ENCODE assay signal across 12 cellular contexts in genomic region chr14:42523656-42524055, GRCh38.
DNase-seq lines count a peak whose midpoint lies in the region; ATAC-seq and TF ChIP-seq lines count a peak whose summit lies in the region.
"Had no signal": no experiment of that assay in that cellular context is flagged by ENCODE, and none has a peak within 500 bp of the region (broad histone marks: within the 10 kb centered on the region; RNA-seq: fewer than 3 reads in every experiment).

No MANE protein-coding gene starts in this region.

- no peak overlapping the region for H3K9ac ChIP-seq in endodermal cell (ENCODE audit: extremely low read depth, low read length, poor library complexity, severe bottlenecking)

- no peak overlapping the region for H3K4me3 ChIP-seq in endodermal cell (ENCODE audit: low read length)

- no peak overlapping the region for H3K4me3 Mint-ChIP-seq in endodermal cell

- H3K4me1 Mint-ChIP-seq in endodermal cell: no peaks in the 10 kb centered on the region

- H3K27me3 Mint-ChIP-seq in endodermal cell (ENCODE audit: insufficient read depth): no peaks in the 10 kb centered on the region

- ATAC-seq in activated CD4-positive, CD25-positive, alpha-beta regulatory T cell treated with anti-CD3 and anti-CD28 coated beads, Interleukin-2, amount 50 U/mL, for 24 hours: peak; percentile 4 to 36
- ATAC-seq in HG02981 (IDR thresholded peaks at IDR 0.05; ENCODE audit: unreplicated experiment): peak; percentile 66

- H3K27ac Mint-ChIP-seq in endodermal cell: no peak overlapping the region

- H3K36me3 Mint-ChIP-seq in endodermal cell (ENCODE audit: low read depth): no peaks in the 10 kb centered on the region

- no peaks in the 10 kb centered on the region for H3K4me1 ChIP-seq in endodermal cell (ENCODE audit: control insufficient read depth, insufficient read depth, low read length)

- no peaks in the 10 kb centered on the region for H3K36me3 ChIP-seq in endodermal cell (ENCODE audit: control insufficient read depth, insufficient read depth, low read length)

- no peaks in the 10 kb centered on the region for H3K9me3 Mint-ChIP-seq in endodermal cell

- DNase-seq in activated CD4-positive, CD25-positive, alpha-beta regulatory T cell treated with anti-CD3 and anti-CD28 coated beads, Interleukin-2, amount 50 U/mL, for 72 hours: no peak
- DNase-seq in NCI-H1694 treated with DMSO at 0.1 percent for 48 hours (lab: John Stamatoyannopoulos, UW) (peak; percentile 97), NCI-H526 treated with DMSO at 0.1 percent for 48 hours (lab: John Stamatoyannopoulos, UW) (no peak), cortex of kidney (lab: John Stamatoyannopoulos, UW) (no peak), NCI-H2196 treated with DMSO at 0.1 percent for 48 hours (lab: John Stamatoyannopoulos, UW; ENCODE audit: unreplicated experiment) (no peak), endodermal cell (no peak)
- DNase-seq: ACHN; activated naive CD4-positive, alpha-beta T cell treated with anti-CD3 and anti-CD28 coated beads, Interleukin-2, amount 50 U/mL, for 16 hours; NCI-H526 had no signal

- TF ChIP-seq CTCF in endodermal cell (conservative IDR thresholded peaks at IDR 0.05): no peak

- no peaks in the 10 kb centered on the region for H3K9me3 ChIP-seq in endodermal cell (ENCODE audit: control insufficient read depth, low read length)

- WGBS in endodermal cell (ENCODE audit: insufficient coverage in 1 of 2, insufficient read length in 1 of 2), 2 experiments: 83 to 84% methylated on average over 1 to 2 of the region's 2 CpGs

- H3K27me3 ChIP-seq in endodermal cell (ENCODE audit: control insufficient read depth, insufficient read depth, low read length, poor library complexity, severe bottlenecking): no peaks in the 10 kb centered on the region

- H3K27ac ChIP-seq in endodermal cell (ENCODE audit: low read depth, low read length): no peak overlapping the region
- H3K27ac ChIP-seq: VCaP had no signal
